ENCODE assay signal across 31 cellular contexts in genomic region chr2:110934948-110935347, GRCh38.
"Had no signal": no experiment of that assay in that cellular context is flagged by ENCODE, and none has a peak within 500 bp of the region (broad histone marks: within the 10 kb centered on the region; RNA-seq: fewer than 3 reads in every experiment).

No MANE protein-coding gene starts in this region.

- H3K9me3 ChIP-seq: ascending aorta, gastrocnemius medialis had no signal

- DNase-seq: activated CD4-positive, alpha-beta memory T cell treated with anti-CD3 and anti-CD28 coated beads for 36 hours; activated CD4-positive, alpha-beta T cell treated with anti-CD3 and anti-CD28 coated beads for 36 hours; activated CD4-positive, alpha-beta T cell treated with anti-CD3 and anti-CD28 coated beads, Interleukin-2, amount 10 ng/mL, durations not matched to agents 24 days and 14 days; activated CD4-positive, CD25-positive, alpha-beta regulatory T cell; activated CD4-positive, CD25-positive, alpha-beta regulatory T cell treated with anti-CD3 and anti-CD28 coated beads, Interleukin-2, amount 50 U/mL, for 72 hours; activated CD8-positive, alpha-beta memory T cell treated with anti-CD3 and anti-CD28 coated beads, Interleukin-2, amount 10 ng/mL, durations not matched to agents 7 days and 5 days; activated CD8-positive, alpha-beta memory T cell treated with anti-CD3 and anti-CD28 coated beads, Interleukin-2, amount 50 U/mL, for 4 hours; activated CD8-positive, alpha-beta T cell treated with anti-CD3 and anti-CD28 coated beads, Interleukin-2, amount 10 ng/mL, durations not matched to agents 7 days and 5 days; activated effector memory CD4-positive, alpha-beta T cell treated with anti-CD3 and anti-CD28 coated beads, Interleukin-2, amount 50 U/mL, for 16 hours; activated naive CD4-positive, alpha-beta T cell treated with anti-CD3 and anti-CD28 coated beads, Interleukin-2, amount 50 U/mL, for 16 hours; activated naive CD4-positive, alpha-beta T cell treated with Interleukin-2 at 50 U/mL for 16 hours; activated T-cell treated with anti-CD3 and anti-CD28 coated beads, Interleukin-2, amount 50 U/mL, for 1 hour; activated T-cell treated with anti-CD3 and anti-CD28 coated beads, Interleukin-2, amount 50 U/mL, for 48 hours; cortex of kidney; dermis blood vessel endothelial cell; effector CD4-positive, alpha-beta T cell; effector memory CD8-positive, alpha-beta T cell; foreskin keratinocyte; gastrocnemius medialis; glutamatergic neuron; heart left ventricle; T-helper 2 cell had no signal

- H3K4me1 Mint-ChIP-seq: activated CD4-positive, alpha-beta T cell treated with anti-CD3 and anti-CD28 coated beads for 36 hours; activated CD4-positive, alpha-beta T cell treated with anti-CD3 and anti-CD28 coated beads, Interleukin-2, amount 10 ng/mL, durations not matched to agents 24 days and 14 days; activated CD8-positive, alpha-beta memory T cell treated with anti-CD3 and anti-CD28 coated beads, Interleukin-2, amount 10 ng/mL, durations not matched to agents 7 days and 5 days; brain had no signal

- H3K4me1 ChIP-seq: ascending aorta, foreskin keratinocyte had no signal

- H3K27ac Mint-ChIP-seq: activated CD4-positive, alpha-beta memory T cell treated with anti-CD3 and anti-CD28 coated beads for 36 hours; activated CD4-positive, alpha-beta T cell treated with anti-CD3 and anti-CD28 coated beads for 36 hours; activated CD4-positive, alpha-beta T cell treated with anti-CD3 and anti-CD28 coated beads, Interleukin-2, amount 10 ng/mL, durations not matched to agents 24 days and 14 days; activated CD8-positive, alpha-beta memory T cell treated with anti-CD3 and anti-CD28 coated beads, Interleukin-2, amount 10 ng/mL, durations not matched to agents 7 days and 5 days; activated CD8-positive, alpha-beta T cell treated with anti-CD3 and anti-CD28 coated beads, Interleukin-2, amount 10 ng/mL, durations not matched to agents 7 days and 5 days; activated naive CD8-positive, alpha-beta T cell; activated T-helper 1 cell treated with anti-CD3 and anti-CD28 coated beads, Interleukin-12 subunit alpha, Interleukin-12 subunit beta, Interleukin-2, Interleukin-4 antibody, amounts not matched to agents 30 ng/mL and 10 ng/mL and 1 ng/mL, durations not matched to agents 14 hours and 24 hours and 36 hours; activated T-helper 2 cell treated with anti-CD3 and anti-CD28 coated beads, Interferon-gamma antibody, Interleukin-2, Interleukin-4, amounts not matched to agents 10 μg/mL and 5 μg/mL and 100 μg/mL, durations not matched to agents 14 hours and 24 hours and 36 hours; brain; effector memory CD8-positive, alpha-beta T cell had no signal

- ATAC-seq: activated CD4-positive, alpha-beta T cell treated with anti-CD3 and anti-CD28 coated beads for 36 hours; activated CD8-positive, alpha-beta memory T cell treated with anti-CD3 and anti-CD28 coated beads, Interleukin-2, amount 10 ng/mL, durations not matched to agents 7 days and 5 days; activated CD8-positive, alpha-beta T cell treated with anti-CD3 and anti-CD28 coated beads, Interleukin-2, amount 10 ng/mL, durations not matched to agents 7 days and 5 days; effector memory CD8-positive, alpha-beta T cell; foreskin keratinocyte; gastrocnemius medialis had no signal

- H3K27me3 ChIP-seq: ascending aorta, breast epithelium, cardiac muscle cell, gastrocnemius medialis had no signal

- H3K4me3 ChIP-seq: ascending aorta, breast epithelium, cardiac muscle cell, gastrocnemius medialis, heart left ventricle had no signal

- H3K9me3 Mint-ChIP-seq: effector memory CD8-positive, alpha-beta T cell had no signal

- H3K36me3 ChIP-seq: ascending aorta, breast epithelium, cardiac muscle cell, gastrocnemius medialis, heart left ventricle had no signal

- H3K27me3 Mint-ChIP-seq: activated naive CD8-positive, alpha-beta T cell had no signal

- H3K4me3 Mint-ChIP-seq: activated CD4-positive, alpha-beta memory T cell treated with anti-CD3 and anti-CD28 coated beads for 36 hours; activated CD4-positive, alpha-beta T cell treated with anti-CD3 and anti-CD28 coated beads for 36 hours; activated CD4-positive, alpha-beta T cell treated with anti-CD3 and anti-CD28 coated beads, Interleukin-2, amount 10 ng/mL, durations not matched to agents 24 days and 14 days; activated CD8-positive, alpha-beta memory T cell treated with anti-CD3 and anti-CD28 coated beads, Interleukin-2, amount 10 ng/mL, durations not matched to agents 7 days and 5 days; activated CD8-positive, alpha-beta T cell treated with anti-CD3 and anti-CD28 coated beads, Interleukin-2, amount 10 ng/mL, durations not matched to agents 7 days and 5 days; activated naive CD8-positive, alpha-beta T cell; activated T-helper 1 cell treated with anti-CD3 and anti-CD28 coated beads, Interleukin-12 subunit alpha, Interleukin-12 subunit beta, Interleukin-2, Interleukin-4 antibody, amounts not matched to agents 30 ng/mL and 10 ng/mL and 1 ng/mL, durations not matched to agents 14 hours and 24 hours and 36 hours; brain; central memory CD8-positive, alpha-beta T cell; effector memory CD8-positive, alpha-beta T cell had no signal

- H3K27ac ChIP-seq: ascending aorta, breast epithelium, cardiac muscle cell, epithelial cell of prostate, foreskin keratinocyte, gastrocnemius medialis, heart left ventricle had no signal
